Comparison of ENCODE assay signal across 8 cellular contexts in genomic region chr19:52527954-52528326, GRCh38. TPM values are rescaled to one million over a fixed set of nuclear protein-coding genes. Genes with fewer than 3 reads are reported as not detected.
DNase-seq lines count a peak whose midpoint lies in the region; ATAC-seq, FAIRE-seq and TF ChIP-seq lines count a peak whose summit lies in the region.

No MANE protein-coding gene starts in this region.

- H3K4me3 Mint-ChIP-seq in activated CD4-positive, alpha-beta memory T cell treated with anti-CD3 and anti-CD28 coated beads, Interleukin-2, amount 10 ng/mL, durations not matched to agents 7 days and 5 days = peak overlapping the region; percentile 96

- CTCF ChIA-PET in activated CD4-positive, alpha-beta memory T cell treated with anti-CD3 and anti-CD28 coated beads, Interleukin-2, amount 10 ng/mL, durations not matched to agents 7 days and 5 days (lab: Charles Lee) = no interaction called here

- H3K9me3 Mint-ChIP-seq in activated CD4-positive, alpha-beta memory T cell treated with anti-CD3 and anti-CD28 coated beads, Interleukin-2, amount 10 ng/mL, durations not matched to agents 7 days and 5 days = peaks cover 23% of the 10 kb centered on the region

- WGBS in gastroesophageal sphincter (ENCODE audit: low coverage in 1 of 2), 2 donors = 0% methylated on average over 2 to 4 of the region's 23 CpGs

- H3K36me3 ChIP-seq in gastroesophageal sphincter = peaks cover 0 to 3% of the 10 kb centered on the region in 2 donors

- no peak for TF ChIP-seq CTCF in gastroesophageal sphincter (IDR thresholded peaks at IDR 0.05)
- TF ChIP-seq CTCF in omental fat pad (IDR thresholded peaks at IDR 0.05) = no peak

- TF ChIP-seq POLR2A in GM18505 (IDR thresholded peaks at IDR 0.05; ENCODE audit: borderline replicate concordance, extremely low read depth, insufficient read depth, insufficient read length) (no peak), gastroesophageal sphincter (IDR thresholded peaks at IDR 0.05) (no peak)

- peak overlapping the region; percentile 84 for H3K27ac Mint-ChIP-seq in activated CD4-positive, alpha-beta memory T cell treated with anti-CD3 and anti-CD28 coated beads, Interleukin-2, amount 10 ng/mL, durations not matched to agents 7 days and 5 days

- H3K27me3 Mint-ChIP-seq in activated CD4-positive, alpha-beta memory T cell treated with anti-CD3 and anti-CD28 coated beads, Interleukin-2, amount 10 ng/mL, durations not matched to agents 7 days and 5 days = no peaks in the 10 kb centered on the region

- H3K36me3 Mint-ChIP-seq in activated CD4-positive, alpha-beta memory T cell treated with anti-CD3 and anti-CD28 coated beads, Interleukin-2, amount 10 ng/mL, durations not matched to agents 7 days and 5 days (ENCODE audit: low read depth) = peaks cover 43% of the 10 kb centered on the region

- TF ChIP-seq EP300 in gastroesophageal sphincter (IDR thresholded peaks at IDR 0.05) = no peak

- POLR2A ChIA-PET in activated CD4-positive, alpha-beta memory T cell treated with anti-CD3 and anti-CD28 coated beads, Interleukin-2, amount 10 ng/mL, durations not matched to agents 7 days and 5 days (lab: Charles Lee) = interaction anchor here (0.9 kb wide), 1 partner anchor 8 kb away, joined by 3 read pairs; no protein-coding TSS in a partner anchor

- peak overlapping the region; percentile 75 to 86 for H3K4me3 ChIP-seq in gastroesophageal sphincter

- FAIRE-seq in GM19239 (lab: Jason Lieb, UNC) = no peak

- peak; percentile 17 for ATAC-seq in GM18505 (IDR thresholded peaks at IDR 0.05; ENCODE audit: unreplicated experiment)
- peak; percentile 23 for ATAC-seq in HG03025 (IDR thresholded peaks at IDR 0.05; ENCODE audit: low FRiP score, unreplicated experiment)
- peak; percentile 2 for ATAC-seq in gastroesophageal sphincter
- peak; percentile 24 for ATAC-seq in omental fat pad (ENCODE audit: low FRiP score)
- ATAC-seq in GM19455 (IDR thresholded peaks at IDR 0.05; ENCODE audit: unreplicated experiment) = no peak

- peaks cover 0 to 20% (median 7%) of the 10 kb centered on the region in 3 donors for H3K4me1 ChIP-seq in gastroesophageal sphincter

- H3K27me3 ChIP-seq in gastroesophageal sphincter = no peaks in the 10 kb centered on the region

- peak overlapping the region; percentile 63 to 92 (median 86) for H3K27ac ChIP-seq in gastroesophageal sphincter

- peaks cover 21% of the 10 kb centered on the region for H3K4me1 Mint-ChIP-seq in activated CD4-positive, alpha-beta memory T cell treated with anti-CD3 and anti-CD28 coated beads, Interleukin-2, amount 10 ng/mL, durations not matched to agents 7 days and 5 days

- peak; percentile 19 for DNase-seq in activated CD4-positive, alpha-beta memory T cell treated with anti-CD3 and anti-CD28 coated beads, Interleukin-2, amount 10 ng/mL, durations not matched to agents 7 days and 5 days
- DNase-seq in omental fat pad (ENCODE audit: low spot score) (no peak), DMS79 treated with DMSO at 0.1 percent for 48 hours (lab: John Stamatoyannopoulos, UW) (no peak), GM19239 (ENCODE audit: insufficient read length, low spot score) (no peak)

- no peaks in the 10 kb centered on the region for H3K9me3 ChIP-seq in gastroesophageal sphincter

RNA-seq across cellular contexts. Expression of gene ZNF808, which starts 0.5 kb away (rescaled TPM):
- 10 to 100 TPM; 36.7 to 42.6 TPM for total RNA-seq in activated CD4-positive, alpha-beta memory T cell treated with anti-CD3 and anti-CD28 coated beads, Interleukin-2, amount 10 ng/mL, durations not matched to agents 7 days and 5 days
- total RNA-seq in gastroesophageal sphincter = 10 to 100 TPM; 13.1 to 33.2 (median 22.2) TPM
- 10 to 100 TPM; 15.1 to 47.6 (median 17.6) TPM for total RNA-seq in omental fat pad

RNA-seq across cellular contexts. Expression of gene ZNF701, which starts 42.1 kb away (rescaled TPM):
- total RNA-seq in activated CD4-positive, alpha-beta memory T cell treated with anti-CD3 and anti-CD28 coated beads, Interleukin-2, amount 10 ng/mL, durations not matched to agents 7 days and 5 days = 10 to 100 TPM; 29.7 to 30.5 TPM
- 10 to 100 TPM; 10.8 to 16.8 (median 11.8) TPM for total RNA-seq in gastroesophageal sphincter
- 10 to 100 TPM in 3 of 4 donors, 1 to 10 TPM in 1; 8.6 to 24.6 (median 10.2) TPM for total RNA-seq in omental fat pad
